Comparison of ENCODE assay signal across 27 cellular contexts in genomic region chr7:109190766-109191165, GRCh38.
DNase-seq lines count a peak whose midpoint lies in the region; ATAC-seq, FAIRE-seq and TF ChIP-seq lines count a peak whose summit lies in the region.
"Had no signal": no experiment of that assay in that cellular context is flagged by ENCODE, and none has a peak within 500 bp of the region (broad histone marks: within the 10 kb centered on the region; RNA-seq: fewer than 3 reads in every experiment).

No MANE protein-coding gene starts in this region.

- no TSS peak for BruUV-seq in MCF 10A (replicated peaks; lab: Mats Ljungman, UMichigan)

- no peak overlapping the region for H3K27ac ChIP-seq in A549
- H3K27ac ChIP-seq in SK-N-MC: peak overlapping the region; percentile 43; the same call in 1 of the 2 replicates
- H3K27ac ChIP-seq: BLaER1 had no signal

- no peaks in the 10 kb centered on the region for H3K36me3 ChIP-seq in SK-N-MC (ENCODE audit: insufficient read depth, low read length)
- H3K36me3 ChIP-seq: BE2C, BLaER1 had no signal

- no peak overlapping the region for H3K9ac ChIP-seq in SK-N-MC (ENCODE audit: insufficient read length)
- H3K9ac ChIP-seq: BLaER1 had no signal

- TF ChIP-seq POLR2A in A549 (IDR thresholded peaks at IDR 0.05; ENCODE audit: low read length): no peak

- H3K4me3 Mint-ChIP-seq in endothelial cell (ENCODE audit: unreplicated experiment) (no peak overlapping the region), MCF 10A (ENCODE audit: unreplicated experiment) (no peak overlapping the region)
- H3K4me3 Mint-ChIP-seq: CD14-positive monocyte; CD4-positive, alpha-beta memory T cell; CD8-positive, alpha-beta memory T cell had no signal

- peak; percentile 14 for FAIRE-seq in A204.1 (lab: Jason Lieb, UNC)
- no peak for FAIRE-seq in A549 (lab: Jason Lieb, UNC)
- FAIRE-seq: GM12878, GM12892, GM18507 had no signal

- H3K4me3 ChIP-seq in A549 (no peak overlapping the region), SK-N-MC (no peak overlapping the region)
- H3K4me3 ChIP-seq: BLaER1, GM12878 had no signal

- no peaks in the 10 kb centered on the region for H3K36me3 Mint-ChIP-seq in endothelial cell (ENCODE audit: low read depth, unreplicated experiment)
- H3K36me3 Mint-ChIP-seq in MCF 10A (ENCODE audit: insufficient read depth, unreplicated experiment): no peaks in the 10 kb centered on the region
- H3K36me3 Mint-ChIP-seq: CD14-positive monocyte; CD4-positive, alpha-beta memory T cell; CD4-positive, CD25-positive, alpha-beta regulatory T cell; CD8-positive, alpha-beta memory T cell had no signal

- DNase-seq in A549 (ENCODE audit: low read depth in 1 of 2, low spot score in 1 of 2): no peak
- DNase-seq in SK-N-MC (ENCODE audit: low read depth, low spot score): peak; percentile 48
- DNase-seq in endothelial cell (ENCODE audit: low spot score): no peak
- no peak for DNase-seq in MCF 10A (ENCODE audit: unreplicated experiment)
- DNase-seq in superior temporal gyrus (ENCODE audit: extremely low spot score): no peak
- no peak for DNase-seq in ecto neural progenitor cell (ENCODE audit: low spot score)
- DNase-seq: 8988T; ACHN; BE2C; C1 segment of cervical spinal cord; CD4-positive, alpha-beta memory T cell; CD4-positive, CD25-positive, alpha-beta regulatory T cell; CD8-positive, alpha-beta memory T cell; COR-L47; DMS 273 treated with DMSO at 0.1 percent for 48 hours; DMS153; DMS53; DMS79; DND-41; EL; GDM1 had no signal

- H3K27ac Mint-ChIP-seq in endothelial cell (ENCODE audit: unreplicated experiment) (peak overlapping the region; percentile 52), MCF 10A (ENCODE audit: low read depth, unreplicated experiment) (no peak overlapping the region)
- H3K27ac Mint-ChIP-seq: CD14-positive monocyte; CD4-positive, alpha-beta memory T cell; CD4-positive, CD25-positive, alpha-beta regulatory T cell; CD8-positive, alpha-beta memory T cell had no signal

- POLR2A ChIA-PET in A549 (lab: Yijun Ruan, JAX) (no interaction called here), MCF 10A (lab: Yijun Ruan, JAX) (no interaction called here)

- H3K27me3 Mint-ChIP-seq in endothelial cell (ENCODE audit: unreplicated experiment) (no peaks in the 10 kb centered on the region), MCF 10A (ENCODE audit: insufficient read depth, unreplicated experiment) (no peaks in the 10 kb centered on the region)
- H3K27me3 Mint-ChIP-seq: CD4-positive, alpha-beta memory T cell; CD4-positive, CD25-positive, alpha-beta regulatory T cell; CD8-positive, alpha-beta memory T cell had no signal

- no peak for TF ChIP-seq EP300 in A549 (IDR thresholded peaks at IDR 0.05)

- CTCF ChIA-PET in A549 (lab: Yijun Ruan, JAX): no interaction called here
- CTCF ChIA-PET in MCF 10A (lab: Yijun Ruan, JAX): no interaction called here

- no peaks in the 10 kb centered on the region for H3K4me1 Mint-ChIP-seq in endothelial cell (ENCODE audit: unreplicated experiment)
- H3K4me1 Mint-ChIP-seq in MCF 10A (ENCODE audit: insufficient read depth, unreplicated experiment): no peaks in the 10 kb centered on the region
- H3K4me1 Mint-ChIP-seq: CD14-positive monocyte; CD4-positive, alpha-beta memory T cell; CD4-positive, CD25-positive, alpha-beta regulatory T cell; CD8-positive, alpha-beta memory T cell had no signal

- intact Hi-C loops in MCF 10A (cut with micrococcal nuclease): no loop called here

- TF ChIP-seq RAD21 in A549 (conservative IDR thresholded peaks at IDR 0.05 in 1 of 2, IDR thresholded peaks at IDR 0.05 in 1 of 2): no peak

- no peak for ATAC-seq in A549
- ATAC-seq: GM12878 had no signal

- H3K4me2 ChIP-seq in A549: no peak overlapping the region
- H3K4me2 ChIP-seq: BLaER1 had no signal

- no peaks in the 10 kb centered on the region for H3K4me1 ChIP-seq in A549
- H3K4me1 ChIP-seq: BE2C, BLaER1 had no signal

- TF ChIP-seq CTCF in A549 (IDR thresholded peaks at IDR 0.05) (no peak), endothelial cell (IDR thresholded peaks at IDR 0.05; ENCODE audit: unreplicated experiment) (no peak), MCF 10A (IDR thresholded peaks at IDR 0.05; ENCODE audit: unreplicated experiment) (no peak)

- H3K9me3 Mint-ChIP-seq in endothelial cell (ENCODE audit: unreplicated experiment): no peaks in the 10 kb centered on the region
- H3K9me3 Mint-ChIP-seq in MCF 10A (ENCODE audit: unreplicated experiment): no peaks in the 10 kb centered on the region

- H3K9me3 ChIP-seq in A549 (no peaks in the 10 kb centered on the region), SK-N-MC (ENCODE audit: low read depth, low read length) (no peaks in the 10 kb centered on the region)
- H3K9me3 ChIP-seq: BE2C, BLaER1 had no signal

TF ChIP-seq in A549, 52 proteins besides CTCF, POLR2A, EP300 and RAD21:
- TF ChIP-seq TP53 (CRISPR knock-in tag; IDR thresholded peaks at IDR 0.05): no peak
- TF ChIP-seq MAFK (IDR thresholded peaks at IDR 0.05; ENCODE audit: partially characterized antibody): peak; percentile 50
